In the genomic region with DNA sequence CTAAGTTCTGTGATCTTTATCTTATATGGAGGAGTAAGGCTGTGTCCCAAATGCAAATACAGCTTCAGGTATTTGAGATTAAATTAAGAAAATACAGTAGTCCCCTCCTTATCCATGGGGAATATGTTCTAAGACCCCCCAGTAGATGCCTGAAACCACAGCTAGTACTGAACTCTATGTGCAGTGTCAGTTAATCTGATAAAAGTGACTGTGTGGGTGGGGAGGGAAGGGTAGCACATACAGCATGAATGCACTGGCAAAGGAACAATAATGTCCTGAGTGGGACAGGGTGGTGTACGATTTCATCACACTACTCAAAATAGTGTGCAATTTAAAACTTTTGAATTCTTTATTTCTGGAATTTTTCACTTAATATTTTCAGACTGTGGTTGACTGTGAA, we compare ENCODE assay signal across 16 cellular contexts.
DNase-seq lines count a peak whose midpoint lies in the region; ATAC-seq and TF ChIP-seq lines count a peak whose summit lies in the region.
"Had no signal": no experiment of that assay in that cellular context is flagged by ENCODE, and none has a peak within 500 bp of the region (broad histone marks: within the 10 kb centered on the region; RNA-seq: fewer than 3 reads in every experiment).

No MANE protein-coding gene starts in this region.

- POLR2A ChIA-PET in T-cell (lab: Charles Lee): no interaction called here

- H3K27ac Mint-ChIP-seq in T-cell: no peak overlapping the region

- peaks cover 0 to under 1% (median 0%) of the 10 kb centered on the region in 3 donors for H3K9me3 Mint-ChIP-seq in T-cell
- H3K9me3 Mint-ChIP-seq: CD4-positive, alpha-beta memory T cell had no signal

- no peaks in the 10 kb centered on the region for H3K9me2 ChIP-seq in GM23248 (ENCODE audit: insufficient read depth)

- ATAC-seq in T-cell (replicated peaks in 1 of 4) (no peak), GM19467 (IDR thresholded peaks at IDR 0.05; ENCODE audit: unreplicated experiment) (no peak), GM18861 (IDR thresholded peaks at IDR 0.05; ENCODE audit: unreplicated experiment) (no peak)

- no peaks in the 10 kb centered on the region for H3K27me3 ChIP-seq in GM23248 (replicated peaks; ENCODE audit: insufficient read depth)
- no peaks in the 10 kb centered on the region for H3K27me3 ChIP-seq in adipocyte (replicated peaks; ENCODE audit: control insufficient read depth, insufficient read depth, low read length)

- H3K27me3 Mint-ChIP-seq in T-cell: no peaks in the 10 kb centered on the region
- H3K27me3 Mint-ChIP-seq: CD4-positive, alpha-beta memory T cell had no signal

- H3K4me3 ChIP-seq in GM23248: no peak overlapping the region
- no peak overlapping the region for H3K4me3 ChIP-seq in adipocyte (ENCODE audit: low read length)
- H3K4me3 ChIP-seq: HAP-1 had no signal

- TF ChIP-seq POLR2A in erythroblast (IDR thresholded peaks at IDR 0.05; ENCODE audit: low read length): no peak

- H4K20me1 ChIP-seq in GM23248 (ENCODE audit: insufficient read depth): no peaks in the 10 kb centered on the region

- H3K4me3 Mint-ChIP-seq in T-cell: no peak overlapping the region
- H3K4me3 Mint-ChIP-seq: CD4-positive, alpha-beta memory T cell had no signal

- CTCF ChIA-PET in T-cell (lab: Charles Lee): interaction anchor here in 1 of 2 donors (1.2 kb wide), 1 partner anchor 47 kb away, joined by 3 read pairs; no protein-coding TSS in a partner anchor

- H2AFZ ChIP-seq in GM23248: no peak overlapping the region

- no peak overlapping the region for H3K27ac ChIP-seq in GM23248

- H3K36me3 ChIP-seq in GM23248 (ENCODE audit: low read depth) (no peaks in the 10 kb centered on the region), adipocyte (ENCODE audit: control insufficient read depth, insufficient read depth, low read length, severe bottlenecking) (peaks cover 5% of the 10 kb centered on the region)
- H3K36me3 ChIP-seq: HAP-1 had no signal

- WGBS in GM23248 (ENCODE audit: low coverage in 1 of 2, low lambda C conversion rate in 2 of 2, missing lambda C conversion rate in 2 of 2), 2 experiments: 11 to 14% methylated on average over 1 of the region's 1 CpG

- no peak overlapping the region for H3K4me2 ChIP-seq in GM23248 (ENCODE audit: unreplicated experiment)

- H3K4me1 Mint-ChIP-seq in T-cell: peaks cover 0 to 16% (median 9%) of the 10 kb centered on the region in 3 donors

- H3K9me3 ChIP-seq in GM23248 (ENCODE audit: low read depth) (no peaks in the 10 kb centered on the region), adipocyte (ENCODE audit: control insufficient read depth, low read length) (no peaks in the 10 kb centered on the region)
- H3K9me3 ChIP-seq: HAP-1 had no signal

- peaks cover 6% of the 10 kb centered on the region; the same call in 1 of the 2 replicates for H3K79me2 ChIP-seq in GM23248 (ENCODE audit: insufficient read depth)

- H3K36me3 Mint-ChIP-seq in T-cell: peaks cover 16% of the 10 kb centered on the region

- in situ Hi-C loops in GM23248 (cut with MboI): no loop called here

- H3F3A ChIP-seq in GM23248 (ENCODE audit: insufficient read depth): no peaks in the 10 kb centered on the region

- H3K9ac ChIP-seq in GM23248: no peak overlapping the region
- H3K9ac ChIP-seq in adipocyte (ENCODE audit: low read length): no peak overlapping the region

- peaks cover 6% of the 10 kb centered on the region; the same call in 1 of the 2 replicates for H3K4me1 ChIP-seq in GM23248 (ENCODE audit: insufficient read depth)
- peaks cover 9% of the 10 kb centered on the region for H3K4me1 ChIP-seq in adipocyte (ENCODE audit: control insufficient read depth, insufficient read depth, low read length)

- DNase-seq in GM03348 (ENCODE audit: low spot score) (peak; percentile 11), GM23248 (peak; percentile 2), adipocyte (ENCODE audit: low read depth) (peak; percentile 39), erythroblast (lab: John Stamatoyannopoulos, UW) (peak; percentile 39 to 45), T-cell (no peak), NCI-H1092 (lab: John Stamatoyannopoulos, UW) (no peak)
- DNase-seq: C1 segment of cervical spinal cord; Calu3; CD4-positive, alpha-beta memory T cell; COR-L47; DMS53; DMS79 treated with DMSO at 0.1 percent for 48 hours; GF-D8 had no signal

Comparison
In these comparisons a context has a peak if more than half of its experiments do, and no peak if none do; other contexts are left out.
1. DNase-seq: peak in GM03348 (single experiment), GM23248 (single experiment), adipocyte (single experiment) and erythroblast (2 of 2); none in T-cell (0 of 34) and NCI-H1092 (single experiment).